20 cellular contexts compared by ENCODE assay signal in the genomic region with DNA sequence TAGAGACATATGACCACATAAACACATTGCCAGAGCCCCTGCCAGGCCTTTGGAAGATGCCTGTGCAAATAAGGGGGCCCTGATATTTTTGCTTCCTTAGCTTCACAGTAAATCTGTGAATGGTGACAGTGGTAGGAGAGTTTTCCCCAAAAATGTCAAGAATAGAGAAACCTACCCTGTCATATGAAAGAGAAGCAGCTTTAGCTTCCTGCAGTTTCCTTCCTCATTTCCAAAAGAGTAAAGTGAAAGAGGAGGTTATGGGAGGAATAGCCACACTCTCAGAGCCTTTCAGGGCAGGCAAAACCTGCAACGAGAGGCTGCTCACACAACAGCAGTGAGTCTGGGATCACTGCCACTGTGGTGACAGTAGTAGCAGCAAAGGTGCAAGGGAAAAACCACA.
"Had no signal": no experiment of that assay in that cellular context is flagged by ENCODE, and none has a peak within 500 bp of the region (broad histone marks: within the 10 kb centered on the region; RNA-seq: fewer than 3 reads in every experiment).

No MANE protein-coding gene starts in this region.

- H3K27me3 Mint-ChIP-seq: naive thymus-derived CD4-positive, alpha-beta T cell had no signal

- H3K27ac Mint-ChIP-seq: endodermal cell; naive thymus-derived CD4-positive, alpha-beta T cell; nephron progenitor cell had no signal

- H3K4me3 ChIP-seq: colonic mucosa, hepatocyte, right atrium auricular region, sigmoid colon, skin epidermis, stomach had no signal

- H3K4me3 Mint-ChIP-seq: endodermal cell; naive thymus-derived CD4-positive, alpha-beta T cell; nephron progenitor cell had no signal

- ATAC-seq: foreskin keratinocyte; left cardiac atrium; left ventricle myocardium superior; naive thymus-derived CD4-positive, alpha-beta T cell had no signal

- H3K36me3 Mint-ChIP-seq: naive thymus-derived CD4-positive, alpha-beta T cell had no signal

- DNase-seq: colonic mucosa; effector CD4-positive, alpha-beta T cell; endodermal cell; erythroblast; foreskin keratinocyte; head of caudate nucleus; kidney; left cardiac atrium; left ventricle myocardium superior; naive thymus-derived CD4-positive, alpha-beta T cell; nephron progenitor cell; sigmoid colon; stimulated activated CD4-positive, alpha-beta T cell treated with anti-CD3 and anti-CD28 coated beads, Interleukin-12 subunit alpha, Interleukin-12 subunit beta, amount 100 ng/mL, for 4 hours; stimulated activated naive CD4-positive, alpha-beta T cell; stomach; substantia nigra; trophoblast cell had no signal
